Comparison of ENCODE assay signal across 8 cellular contexts in genomic region chr17:63932008-63932561, GRCh38. TPM values are rescaled to one million over a fixed set of nuclear protein-coding genes. Genes with fewer than 3 reads are reported as not detected.
DNase-seq lines count a peak whose midpoint lies in the region; ATAC-seq and TF ChIP-seq lines count a peak whose summit lies in the region.

Gene CD79B (minus strand): TSS chr17:63932331. CDS start chr17:63932261, 70 bp downstream.

- TF ChIP-seq CTCF in Peyer's patch (IDR thresholded peaks at IDR 0.05) = no peak
- TF ChIP-seq CTCF in omental fat pad (IDR thresholded peaks at IDR 0.05) = no peak
- TF ChIP-seq CTCF in lower leg skin (IDR thresholded peaks at IDR 0.05) = no peak

- peak within 1 kb of the TSS; percentile 89 to 99 for H3K4me3 Mint-ChIP-seq in stimulated activated naive CD8-positive, alpha-beta T cell treated with anti-CD3 and anti-CD28 coated beads, Interleukin-15, amount 100 ng/mL, for 72 hours

- H3K36me3 ChIP-seq in H7 (replicated peaks; ENCODE audit: control insufficient read depth, insufficient read depth, low read length) (no peaks in the 10 kb centered on the region), Peyer's patch (no peaks in the 10 kb centered on the region)

- TF ChIP-seq POLR2A in Peyer's patch (IDR thresholded peaks at IDR 0.05) (no peak), lower leg skin (IDR thresholded peaks at IDR 0.05) (no peak)

- intact Hi-C loops in lower leg skin (cut with DNase I; ENCODE audit: low total_unique reads) = no loop called here

- 71 to 76% methylated on average over 6 to 19 of the region's 19 CpGs for WGBS in lower leg skin, 2 donors

- no peaks in the 10 kb centered on the region for H3K9me3 Mint-ChIP-seq in stimulated activated naive CD8-positive, alpha-beta T cell treated with anti-CD3 and anti-CD28 coated beads, Interleukin-15, amount 100 ng/mL, for 72 hours

- H3K4me1 Mint-ChIP-seq in stimulated activated naive CD8-positive, alpha-beta T cell treated with anti-CD3 and anti-CD28 coated beads, Interleukin-15, amount 100 ng/mL, for 72 hours = peaks cover 31% of the 10 kb centered on the region

- peak within 1 kb of the TSS; percentile 90 to 95 for H3K27ac Mint-ChIP-seq in stimulated activated naive CD8-positive, alpha-beta T cell treated with anti-CD3 and anti-CD28 coated beads, Interleukin-15, amount 100 ng/mL, for 72 hours

- H3K27ac ChIP-seq in Peyer's patch = peak within 1 kb of the TSS; percentile 52 to 91 (median 60)

- no peaks in the 10 kb centered on the region for H3K27me3 ChIP-seq in H7 (ENCODE audit: control insufficient read depth, insufficient read depth, low read length)
- no peaks in the 10 kb centered on the region for H3K27me3 ChIP-seq in Peyer's patch

- no peaks in the 10 kb centered on the region for H3K27me3 Mint-ChIP-seq in stimulated activated naive CD8-positive, alpha-beta T cell treated with anti-CD3 and anti-CD28 coated beads, Interleukin-15, amount 100 ng/mL, for 72 hours

- H3K4me1 ChIP-seq in Peyer's patch = peaks cover 0 to 13% (median 5%) of the 10 kb centered on the region in 4 donors

- ATAC-seq in GM18498 (IDR thresholded peaks at IDR 0.05; ENCODE audit: unreplicated experiment) (peak; percentile 88), omental fat pad (ENCODE audit: low FRiP score) (no peak)
- ATAC-seq in stimulated activated naive CD8-positive, alpha-beta T cell treated with anti-CD3 and anti-CD28 coated beads, Interleukin-15, amount 100 ng/mL, for 72 hours = peak; percentile 87

- DNase-seq in H7 (peak; percentile 75), Peyer's patch (peak in 2 of 3 donors; percentile 87 to 90), epidermal melanocyte (ENCODE audit: insufficient read length, low spot score) (peak; percentile 11), omental fat pad (ENCODE audit: low spot score) (no peak), lower leg skin (ENCODE audit: low spot score in 2 of 2) (no peak), KG1 (lab: John Stamatoyannopoulos, UW) (no peak)
- DNase-seq in stimulated activated naive CD8-positive, alpha-beta T cell treated with anti-CD3 and anti-CD28 coated beads, Interleukin-15, amount 100 ng/mL, for 72 hours = peak; percentile 58 to 65

- no peaks in the 10 kb centered on the region for H3K9me3 ChIP-seq in Peyer's patch

- H3K4me3 ChIP-seq in H7 (ENCODE audit: insufficient read depth, low read depth, low read length) (no peak within 1 kb of the TSS), Peyer's patch (peak within 1 kb of the TSS; percentile 34 to 63 (median 42)), lower leg skin (ENCODE audit: low read depth, poor library complexity, severe bottlenecking) (no peak within 1 kb of the TSS)

RNA-seq across cellular contexts. Expression of gene CD79B, which starts in this region (rescaled TPM):
- 2.4 and 2.6 TPM in 2 replicates for total RNA-seq in H7 (2014; rRNA removed; shearing (Covaris generic))
- 10 to 100 TPM in 1 of 4 donors, 1 to 10 TPM in 2, not detected in 1; 2.4 to 44.6 (median 4.4) TPM for total RNA-seq in Peyer's patch
- 10 to 100 TPM in 1 of 4 donors, 1 to 10 TPM in 3; 4.0 to 15.8 (median 6.0) TPM for total RNA-seq in omental fat pad
- total RNA-seq in lower leg skin = 1 to 10 TPM in 3 of 4 donors, under 1 TPM in 1; 0.72 to 5.8 (median 3.5) TPM

Comparison
In these comparisons a context has a peak if more than half of its experiments do, and no peak if none do; other contexts are left out.
1. DNase-seq: peak in H7 (single experiment), Peyer's patch (2 of 3), epidermal melanocyte (single experiment) and stimulated activated naive CD8-positive, alpha-beta T cell treated with anti-CD3 and anti-CD28 coated beads, Interleukin-15, amount 100 ng/mL, for 72 hours (2 of 2); none in omental fat pad (single experiment), lower leg skin (0 of 2) and KG1 (single experiment).
2. H3K4me3 ChIP-seq: peak in Peyer's patch (4 of 4); none in H7 (single experiment) and lower leg skin (single experiment).